8 cellular contexts compared by ENCODE assay signal in the genomic region with DNA sequence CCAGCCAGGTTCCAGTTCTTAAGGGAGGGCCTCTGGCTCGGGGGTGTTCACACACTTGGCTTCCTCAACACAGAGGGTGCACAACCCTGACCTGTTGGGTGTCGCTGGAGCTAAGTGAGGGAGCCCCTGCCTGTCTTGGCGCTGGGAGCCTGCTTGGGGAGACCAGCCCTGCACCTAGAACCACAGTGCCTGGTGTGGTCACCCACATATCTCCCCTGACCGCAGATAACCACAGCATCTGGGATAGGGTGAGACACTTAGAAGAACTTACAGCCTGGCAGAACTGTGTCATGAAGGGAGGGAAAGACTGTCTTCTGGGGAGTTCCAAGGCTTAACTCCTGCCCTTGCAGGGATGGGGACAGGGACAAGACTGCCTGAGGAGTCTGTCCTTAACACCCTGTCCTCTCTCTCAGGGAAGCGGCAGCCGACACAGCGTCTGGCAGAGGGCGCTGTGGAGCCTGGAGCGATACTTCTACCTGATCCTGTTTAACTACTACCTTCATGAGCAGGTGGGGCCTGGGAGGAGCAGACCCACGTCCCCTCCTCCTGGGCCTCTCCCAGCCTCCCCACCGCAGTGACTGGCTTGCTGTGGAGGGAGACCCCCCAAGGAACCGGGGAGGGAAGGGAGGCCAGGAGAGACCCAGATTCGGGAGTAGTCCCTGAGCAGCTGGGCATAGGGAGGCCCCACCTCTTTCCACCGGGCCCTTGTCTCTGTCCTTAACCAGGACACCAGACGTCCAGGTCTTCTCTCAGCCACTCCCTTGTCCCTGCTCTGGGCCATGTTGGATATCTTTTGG. TPM values are rescaled to one million over a fixed set of nuclear protein-coding genes. Genes with fewer than 3 reads are reported as not detected.
A peak's percentile ranks its signal among the peaks of the same experiment; 100 is the strongest.
DNase-seq lines count a peak whose midpoint lies in the region; ATAC-seq and TF ChIP-seq lines count a peak whose summit lies in the region.

No MANE protein-coding gene starts in this region.

- H3K4me1 ChIP-seq in transverse colon: no peaks in the 10 kb centered on the region

- no peak overlapping the region for H3K4me3 Mint-ChIP-seq in activated naive CD4-positive, alpha-beta T cell treated with anti-CD3 and anti-CD28 coated beads for 36 hours
- H3K4me3 Mint-ChIP-seq in stimulated activated memory B cell treated with anti-CD40 and anti-IgM and Interleukin-4, amounts not matched to agents 10 μg/mL and 1 μg/mL and 100 μg/mL, for 72 hours: no peak overlapping the region

- no peak for TF ChIP-seq EP300 in transverse colon (IDR thresholded peaks at IDR 0.05; ENCODE audit: low read depth)

- H3K27me3 ChIP-seq in transverse colon: no peaks in the 10 kb centered on the region

- no peak for ATAC-seq in HG03432 (IDR thresholded peaks at IDR 0.05; ENCODE audit: unreplicated experiment)
- no peak for ATAC-seq in stimulated activated memory B cell treated with anti-CD40 and anti-IgM and Interleukin-4, amounts not matched to agents 10 μg/mL and 1 μg/mL and 100 μg/mL, for 72 hours

- no peaks in the 10 kb centered on the region for H3K27me3 Mint-ChIP-seq in activated naive CD4-positive, alpha-beta T cell treated with anti-CD3 and anti-CD28 coated beads for 36 hours (ENCODE audit: low read depth)
- H3K27me3 Mint-ChIP-seq in stimulated activated memory B cell treated with anti-CD40 and anti-IgM and Interleukin-4, amounts not matched to agents 10 μg/mL and 1 μg/mL and 100 μg/mL, for 72 hours: no peaks in the 10 kb centered on the region

- DNase-seq in activated naive CD4-positive, alpha-beta T cell treated with anti-CD3 and anti-CD28 coated beads for 36 hours: peak; percentile 37
- no peak for DNase-seq in activated naive CD4-positive, alpha-beta T cell treated with anti-CD3 and anti-CD28 coated beads, Interleukin-2, amount 50 U/mL, for 16 hours
- DNase-seq in SK-MEL-5 (ENCODE audit: low read depth, low spot score) (peak; percentile 22), fibroblast of villous mesenchyme (ENCODE audit: low read depth) (no peak), transverse colon (peak; percentile 62), GOT3 (lab: John Stamatoyannopoulos, UW) (no peak)

- CTCF ChIA-PET in activated naive CD4-positive, alpha-beta T cell treated with anti-CD3 and anti-CD28 coated beads for 36 hours (lab: Charles Lee): interaction anchor here (0.6 to 6.7 kb wide), 7 partner anchors 74 to 403 kb away, joined by 3 to 59 read pairs (median 3); no protein-coding TSS in a partner anchor

- H3K9me3 Mint-ChIP-seq in activated naive CD4-positive, alpha-beta T cell treated with anti-CD3 and anti-CD28 coated beads for 36 hours: no peaks in the 10 kb centered on the region
- no peaks in the 10 kb centered on the region for H3K9me3 Mint-ChIP-seq in stimulated activated memory B cell treated with anti-CD40 and anti-IgM and Interleukin-4, amounts not matched to agents 10 μg/mL and 1 μg/mL and 100 μg/mL, for 72 hours

- H3K4me3 ChIP-seq in fibroblast of villous mesenchyme (ENCODE audit: low read depth, low read length) (no peak overlapping the region), transverse colon (no peak overlapping the region)

- no peaks in the 10 kb centered on the region for H3K9me3 ChIP-seq in transverse colon

- no peak overlapping the region for H3K27ac Mint-ChIP-seq in activated naive CD4-positive, alpha-beta T cell treated with anti-CD3 and anti-CD28 coated beads for 36 hours
- H3K27ac Mint-ChIP-seq in stimulated activated memory B cell treated with anti-CD40 and anti-IgM and Interleukin-4, amounts not matched to agents 10 μg/mL and 1 μg/mL and 100 μg/mL, for 72 hours: no peak overlapping the region

- in situ Hi-C loops in SK-MEL-5 (cut with HindIII; ENCODE audit: low pct_unique_long_range_greater_than_20kb, low sequenced_read_pairs) (no loop called here), transverse colon (cut with MboI; ENCODE audit: low pct_ligation_motif_present in 1 of 4, low pct_unique_long_range_greater_than_20kb in 1 of 4, low sequenced_read_pairs in 3 of 4) (loop anchor here in 1 of 4 donors (25.0 kb wide), 1 partner anchor 350 kb away; a partner anchor contains a TSS)

- H3K36me3 Mint-ChIP-seq in activated naive CD4-positive, alpha-beta T cell treated with anti-CD3 and anti-CD28 coated beads for 36 hours (ENCODE audit: low read depth): no peaks in the 10 kb centered on the region
- H3K36me3 Mint-ChIP-seq in stimulated activated memory B cell treated with anti-CD40 and anti-IgM and Interleukin-4, amounts not matched to agents 10 μg/mL and 1 μg/mL and 100 μg/mL, for 72 hours: peaks cover 6% of the 10 kb centered on the region

- no peaks in the 10 kb centered on the region for H3K4me1 Mint-ChIP-seq in activated naive CD4-positive, alpha-beta T cell treated with anti-CD3 and anti-CD28 coated beads for 36 hours (ENCODE audit: low read depth)
- no peaks in the 10 kb centered on the region for H3K4me1 Mint-ChIP-seq in stimulated activated memory B cell treated with anti-CD40 and anti-IgM and Interleukin-4, amounts not matched to agents 10 μg/mL and 1 μg/mL and 100 μg/mL, for 72 hours

- no peaks in the 10 kb centered on the region for H3K36me3 ChIP-seq in transverse colon

- no peak overlapping the region for H3K27ac ChIP-seq in transverse colon

- TF ChIP-seq CTCF in fibroblast of villous mesenchyme (IDR thresholded peaks at IDR 0.05; ENCODE audit: insufficient read depth, low read depth, low read length): peak; percentile 40
- TF ChIP-seq CTCF in transverse colon (IDR thresholded peaks at IDR 0.05): peak; percentile 30 to 42 (median 37)

- TF ChIP-seq POLR2A in transverse colon (IDR thresholded peaks at IDR 0.05): no peak

- intact Hi-C loops in activated naive CD4-positive, alpha-beta T cell treated with anti-CD3 and anti-CD28 coated beads for 36 hours (cut with micrococcal nuclease): no loop called here
- intact Hi-C loops in transverse colon (cut with DNase I; ENCODE audit: low total_unique reads): no loop called here

- 52% methylated on average over 11 of the region's 15 CpGs; no CpG with 5 or more reads in 1 of the 2 donors for WGBS in transverse colon (ENCODE audit: low coverage in 1 of 2), 2 donors

RNA-seq across cellular contexts. Expression of a gene that starts 59.0 kb away (rescaled TPM):
- under 1 TPM; 0.69 TPM for total RNA-seq in activated naive CD4-positive, alpha-beta T cell treated with anti-CD3 and anti-CD28 coated beads for 36 hours
- total RNA-seq in SK-MEL-5 (2014; rRNA removed; shearing (Covaris generic)): 1.8 and 2.0 TPM in 2 replicates
- polyA plus RNA-seq in SK-MEL-5 (2015; cell fraction: cytosol; rRNA removed): 1.9 and 3.0 TPM in 2 replicates
- polyA plus RNA-seq in SK-MEL-5 (2015; cell fraction: nucleus; rRNA removed): 4.3 and 6.6 TPM in 2 replicates
- 0.32 TPM in 1 of 2 replicates, not detected in the other for total RNA-seq in fibroblast of villous mesenchyme
- 1 to 10 TPM; 1.4 to 5.2 (median 4.0) TPM for total RNA-seq in transverse colon

Comparison
In these comparisons a context has a peak if more than half of its experiments do, and no peak if none do; other contexts are left out.
1. DNase-seq: peak in activated naive CD4-positive, alpha-beta T cell treated with anti-CD3 and anti-CD28 coated beads for 36 hours (single experiment), SK-MEL-5 (single experiment) and transverse colon (single experiment); none in activated naive CD4-positive, alpha-beta T cell treated with anti-CD3 and anti-CD28 coated beads, Interleukin-2, amount 50 U/mL, for 16 hours (single experiment), fibroblast of villous mesenchyme (single experiment) and GOT3 (single experiment).